25 cellular contexts compared by ENCODE assay signal in genomic region chr4:80420638-80421037, GRCh38.
"Had no signal": no experiment of that assay in that cellular context is flagged by ENCODE, and none has a peak within 500 bp of the region (broad histone marks: within the 10 kb centered on the region; RNA-seq: fewer than 3 reads in every experiment).

No MANE protein-coding gene starts in this region.

- H3K36me3 ChIP-seq: brain microvascular endothelial cell, SJCRH30 had no signal

- ATAC-seq: activated CD8-positive, alpha-beta T cell treated with anti-CD3 and anti-CD28 coated beads for 36 hours; activated T-cell treated with anti-CD3 and anti-CD28 coated beads, Interleukin-2, amount 50 U/mL, for 72 hours; activated T-helper 17 cell treated with anti-CD3 and anti-CD28 coated beads, Interleukin-2, amount 50 U/mL, for 72 hours; Panc1 had no signal

- H3K36me3 Mint-ChIP-seq: activated naive CD8-positive, alpha-beta T cell treated with anti-CD3 and anti-CD28 coated beads for 36 hours had no signal

- DNase-seq: activated CD4-positive, alpha-beta T cell treated with anti-CD3 and anti-CD28 coated beads, Interleukin-2, amount 10 ng/mL, durations not matched to agents 24 days and 14 days; activated CD4-positive, alpha-beta T cell treated with anti-CD3 and anti-CD28 coated beads, Interleukin-2, amount 50 U/mL, for 4 hours; activated CD8-positive, alpha-beta T cell treated with anti-CD3 and anti-CD28 coated beads for 36 hours; activated effector memory CD4-positive, alpha-beta T cell treated with anti-CD3 and anti-CD28 coated beads, Interleukin-2, amount 50 U/mL, for 16 hours; activated naive CD4-positive, alpha-beta T cell; activated naive CD4-positive, alpha-beta T cell treated with anti-CD3 and anti-CD28 coated beads, Interleukin-2, amount 50 U/mL, for 16 hours; activated naive CD8-positive, alpha-beta T cell treated with anti-CD3 and anti-CD28 coated beads for 36 hours; activated T-cell treated with anti-CD3 and anti-CD28 coated beads, Interleukin-2, amount 50 U/mL, for 1 hour; activated T-cell treated with anti-CD3 and anti-CD28 coated beads, Interleukin-2, amount 50 U/mL, for 72 hours; amniotic stem cell; aorta; brain microvascular endothelial cell; central memory CD4-positive, alpha-beta T cell; NCI-H1092 treated with DMSO at 0.1 percent for 48 hours; NCI-H1436; NCI-H187; NCI-H2081; NCI-H510A; NCI-H774; SHP77; SJCRH30; T1000 had no signal

- H3K27me3 ChIP-seq: brain microvascular endothelial cell had no signal

- H3K9me3 Mint-ChIP-seq: activated CD8-positive, alpha-beta T cell treated with anti-CD3 and anti-CD28 coated beads for 36 hours had no signal

- H3K4me3 Mint-ChIP-seq: activated CD4-positive, alpha-beta T cell treated with anti-CD3 and anti-CD28 coated beads, Interleukin-2, amount 10 ng/mL, durations not matched to agents 24 days and 14 days; activated CD8-positive, alpha-beta T cell treated with anti-CD3 and anti-CD28 coated beads for 36 hours; activated naive CD8-positive, alpha-beta T cell treated with anti-CD3 and anti-CD28 coated beads for 36 hours; activated T-cell treated with anti-CD3 and anti-CD28 coated beads, Interleukin-2, amount 50 U/mL, for 72 hours; activated T-helper 17 cell treated with anti-CD3 and anti-CD28 coated beads, Interleukin-2, amount 50 U/mL, for 72 hours had no signal

- H3K9me3 ChIP-seq: SJCRH30 had no signal

- H3K27me3 Mint-ChIP-seq: activated CD4-positive, alpha-beta T cell treated with anti-CD3 and anti-CD28 coated beads, Interleukin-2, amount 10 ng/mL, durations not matched to agents 24 days and 14 days; activated CD8-positive, alpha-beta T cell treated with anti-CD3 and anti-CD28 coated beads for 36 hours; activated naive CD8-positive, alpha-beta T cell treated with anti-CD3 and anti-CD28 coated beads for 36 hours; activated T-helper 17 cell treated with anti-CD3 and anti-CD28 coated beads, Interleukin-2, amount 50 U/mL, for 72 hours had no signal

- H3K4me1 ChIP-seq: SJCRH30 had no signal

- H3K27ac Mint-ChIP-seq: activated CD4-positive, alpha-beta T cell treated with anti-CD3 and anti-CD28 coated beads, Interleukin-2, amount 10 ng/mL, durations not matched to agents 24 days and 14 days; activated CD8-positive, alpha-beta T cell treated with anti-CD3 and anti-CD28 coated beads for 36 hours; activated naive CD8-positive, alpha-beta T cell treated with anti-CD3 and anti-CD28 coated beads for 36 hours; activated T-helper 17 cell treated with anti-CD3 and anti-CD28 coated beads, Interleukin-2, amount 50 U/mL, for 72 hours had no signal

- H3K4me3 ChIP-seq: SJCRH30, SK-N-MC had no signal

- H3K27ac ChIP-seq: brain microvascular endothelial cell, SJCRH30, SK-N-MC had no signal
